ENCODE assay signal across 18 cellular contexts in genomic region chr9:91611582-91611981, GRCh38.
DNase-seq lines count a peak whose midpoint lies in the region; ATAC-seq and TF ChIP-seq lines count a peak whose summit lies in the region.
"Had no signal": no experiment of that assay in that cellular context is flagged by ENCODE, and none has a peak within 500 bp of the region (broad histone marks: within the 10 kb centered on the region; RNA-seq: fewer than 3 reads in every experiment).

No MANE protein-coding gene starts in this region.

- in situ Hi-C loops in brain microvascular endothelial cell (cut with HindIII; ENCODE audit: low pct_ligation_motif_present, low sequenced_read_pairs) = no loop called here

- peak; percentile 66 for ATAC-seq in left ventricle myocardium superior
- ATAC-seq in natural killer cell treated with Interleukin-12 subunit alpha and Interleukin-12 subunit beta and Interleukin-15 and Interleukin-18, amount 100 ng/mL, for 72 hours = no peak
- ATAC-seq: K562, Panc1, SK-N-SH treated with all-trans-retinoic acid at 6 μM for 48 hours had no signal

- H3K9me3 Mint-ChIP-seq in natural killer cell treated with Interleukin-12 subunit alpha and Interleukin-12 subunit beta and Interleukin-15 and Interleukin-18, amount 100 ng/mL, for 72 hours = no peaks in the 10 kb centered on the region

- no peaks in the 10 kb centered on the region for H3K4me1 ChIP-seq in HEK293 (ENCODE audit: control insufficient read depth, insufficient read depth, low read length)
- H3K4me1 ChIP-seq: BLaER1 had no signal

- H3K27me3 Mint-ChIP-seq in natural killer cell treated with Interleukin-12 subunit alpha and Interleukin-12 subunit beta and Interleukin-15 and Interleukin-18, amount 100 ng/mL, for 72 hours = peaks cover 15 to 31% of the 10 kb centered on the region in 2 donors

- H3K36me3 ChIP-seq in HEK293 (ENCODE audit: control insufficient read depth in 2 of 2, insufficient read depth in 1 of 2, low read length in 2 of 2) = no peaks in the 10 kb centered on the region
- H3K36me3 ChIP-seq in brain microvascular endothelial cell (replicated peaks) = no peaks in the 10 kb centered on the region
- H3K36me3 ChIP-seq: BLaER1 had no signal

- no peak overlapping the region for H3K27ac Mint-ChIP-seq in natural killer cell treated with Interleukin-12 subunit alpha and Interleukin-12 subunit beta and Interleukin-15 and Interleukin-18, amount 100 ng/mL, for 72 hours

- H3K4me1 Mint-ChIP-seq in natural killer cell treated with Interleukin-12 subunit alpha and Interleukin-12 subunit beta and Interleukin-15 and Interleukin-18, amount 100 ng/mL, for 72 hours (ENCODE audit: low read depth in 2 of 2) = no peaks in the 10 kb centered on the region

- H3K4me3 Mint-ChIP-seq in natural killer cell treated with Interleukin-12 subunit alpha and Interleukin-12 subunit beta and Interleukin-15 and Interleukin-18, amount 100 ng/mL, for 72 hours = no peak overlapping the region

- DNase-seq in AG04450 (ENCODE audit: low read depth, low spot score) (peak; percentile 1), brain microvascular endothelial cell (peak; percentile 29), left ventricle myocardium superior (no peak), NCI-H146 treated with DMSO at 0.1 percent for 48 hours (lab: John Stamatoyannopoulos, UW; ENCODE audit: unreplicated experiment) (no peak)
- DNase-seq in stimulated activated naive CD4-positive, alpha-beta T cell treated with Interleukin-2 at 50 U/mL for 16 hours (lab: John Stamatoyannopoulos, UW) = no peak
- no peak for DNase-seq in natural killer cell treated with Interleukin-12 subunit alpha and Interleukin-12 subunit beta and Interleukin-15 and Interleukin-18, amount 100 ng/mL, for 72 hours (ENCODE audit: low spot score)
- DNase-seq: H7, NCI-H1092 treated with DMSO at 0.1 percent for 48 hours, NCI-H187, NCI-H446, NCI-H748 treated with DMSO at 0.1 percent for 48 hours, SHP77 had no signal

- H3K27me3 ChIP-seq in AG04450 (ENCODE audit: control insufficient read depth, insufficient read depth, low read length) (peaks cover 2% of the 10 kb centered on the region), brain microvascular endothelial cell (replicated peaks) (no peaks in the 10 kb centered on the region)
- H3K27me3 ChIP-seq: BLaER1 had no signal

- H3K9me3 ChIP-seq in AG04450 (ENCODE audit: control insufficient read depth, insufficient read depth, low read length) (no peaks in the 10 kb centered on the region), HEK293 (ENCODE audit: control insufficient read depth, insufficient read depth, low read depth, low read length) (no peaks in the 10 kb centered on the region)
- H3K9me3 ChIP-seq: BLaER1 had no signal

- intact Hi-C loops in left ventricle myocardium superior (cut with micrococcal nuclease) = no loop called here

- CTCF ChIA-PET in AG04450 (lab: Charles Lee) = no interaction called here
- CTCF ChIA-PET in HEK293 (lab: Yijun Ruan, JAX) = interaction anchor here (0.5 kb wide), 1 partner anchor 70 kb away, joined by 3 read pairs; no protein-coding TSS in a partner anchor

- POLR2A ChIA-PET in AG04450 (lab: Yijun Ruan, JAX) = no interaction called here
- POLR2A ChIA-PET in HEK293 (lab: Yijun Ruan, JAX) = no interaction called here

- H3K27ac ChIP-seq in AG04450 (ENCODE audit: low read depth, low read length) (no peak overlapping the region), HEK293 (ENCODE audit: extremely low read depth, low read depth, low read length) (no peak overlapping the region), brain microvascular endothelial cell (no peak overlapping the region)
- H3K27ac ChIP-seq: BLaER1, HL-60 had no signal

- H3K36me3 Mint-ChIP-seq in natural killer cell treated with Interleukin-12 subunit alpha and Interleukin-12 subunit beta and Interleukin-15 and Interleukin-18, amount 100 ng/mL, for 72 hours = no peaks in the 10 kb centered on the region

- TF ChIP-seq CTCF in AG04450 (IDR thresholded peaks at IDR 0.05; ENCODE audit: low read depth, low read length) (no peak), HEK293 (tag by site-specific recombination; IDR thresholded peaks at IDR 0.05) (no peak), brain microvascular endothelial cell (IDR thresholded peaks at IDR 0.05; ENCODE audit: low read depth, low read length, missing control alignments) (no peak)

- H3K4me3 ChIP-seq in AG04450 (ENCODE audit: low read depth, low read length) (no peak overlapping the region), HEK293 (ENCODE audit: low read depth, low read length) (no peak overlapping the region), brain microvascular endothelial cell (ENCODE audit: low read depth, low read length) (no peak overlapping the region)
- H3K4me3 ChIP-seq: BLaER1, K562 had no signal

TF ChIP-seq in HEK293, 187 proteins besides CTCF, POLR2A, EP300 and RAD21:
- TF ChIP-seq ZNF843 (tag by site-specific recombination; IDR thresholded peaks at IDR 0.05) (no peak), SETDB1 (IDR thresholded peaks at IDR 0.05; ENCODE audit: insufficient read length, low read length) (peak; percentile 22)

Comparison
In these comparisons a context has a peak if more than half of its experiments do, and no peak if none do; other contexts are left out.
1. DNase-seq: peak in AG04450 (single experiment) and brain microvascular endothelial cell (single experiment); none in left ventricle myocardium superior (single experiment), NCI-H146 treated with DMSO at 0.1 percent for 48 hours (single experiment), stimulated activated naive CD4-positive, alpha-beta T cell treated with Interleukin-2 at 50 U/mL for 16 hours (single experiment) and natural killer cell treated with Interleukin-12 subunit alpha and Interleukin-12 subunit beta and Interleukin-15 and Interleukin-18, amount 100 ng/mL, for 72 hours (single experiment).